In the genomic region with DNA sequence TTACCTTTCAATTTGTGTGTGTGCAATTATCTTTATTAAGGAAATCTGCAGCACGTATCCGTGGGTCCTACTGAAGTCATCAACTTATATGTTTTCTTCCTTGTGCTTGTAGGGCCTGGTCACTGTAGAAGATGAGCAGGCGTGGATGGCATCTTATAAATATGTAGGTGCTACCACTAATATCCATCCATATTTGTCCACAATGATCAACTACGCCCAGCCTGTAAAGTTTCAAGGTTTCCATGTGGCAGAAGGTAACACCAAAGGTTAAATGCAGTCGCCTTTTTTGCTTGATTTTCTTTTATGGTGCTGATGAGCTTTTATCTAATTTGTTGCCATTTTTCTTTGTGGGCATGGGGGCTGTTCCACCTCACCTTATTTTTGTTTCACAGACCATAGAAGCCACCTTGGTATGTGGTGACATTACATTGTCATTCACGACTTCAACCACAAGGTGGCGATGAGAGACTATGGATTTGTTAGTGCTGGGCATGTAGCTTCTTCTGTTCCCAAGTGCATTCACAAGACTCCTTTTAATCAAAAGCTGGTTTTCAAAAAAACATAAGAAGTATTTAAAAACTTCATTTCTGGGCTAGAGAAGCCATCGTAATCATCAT, we compare ENCODE assay signal across 1 cellular context.
TF ChIP-seq lines count a peak whose summit lies in the region.

No MANE protein-coding gene starts in this region.

TF ChIP-seq in K562, 482 proteins besides CTCF, POLR2A, EP300 and RAD21 (continued from another document):
- TF ChIP-seq, protein P1, sequence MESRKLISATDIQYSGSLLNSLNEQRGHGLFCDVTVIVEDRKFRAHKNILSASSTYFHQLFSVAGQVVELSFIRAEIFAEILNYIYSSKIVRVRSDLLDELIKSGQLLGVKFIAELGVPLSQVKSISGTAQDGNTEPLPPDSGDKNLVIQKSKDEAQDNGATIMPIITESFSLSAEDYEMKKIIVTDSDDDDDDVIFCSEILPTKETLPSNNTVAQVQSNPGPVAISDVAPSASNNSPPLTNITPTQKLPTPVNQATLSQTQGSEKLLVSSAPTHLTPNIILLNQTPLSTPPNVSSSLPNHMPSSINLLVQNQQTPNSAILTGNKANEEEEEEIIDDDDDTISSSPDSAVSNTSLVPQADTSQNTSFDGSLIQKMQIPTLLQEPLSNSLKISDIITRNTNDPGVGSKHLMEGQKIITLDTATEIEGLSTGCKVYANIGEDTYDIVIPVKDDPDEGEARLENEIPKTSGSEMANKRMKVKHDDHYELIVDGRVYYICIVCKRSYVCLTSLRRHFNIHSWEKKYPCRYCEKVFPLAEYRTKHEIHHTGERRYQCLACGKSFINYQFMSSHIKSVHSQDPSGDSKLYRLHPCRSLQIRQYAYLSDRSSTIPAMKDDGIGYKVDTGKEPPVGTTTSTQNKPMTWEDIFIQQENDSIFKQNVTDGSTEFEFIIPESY (CRISPR knock-in tag; IDR thresholded peaks at IDR 0.05), result no peak
- TF ChIP-seq, protein P2, sequence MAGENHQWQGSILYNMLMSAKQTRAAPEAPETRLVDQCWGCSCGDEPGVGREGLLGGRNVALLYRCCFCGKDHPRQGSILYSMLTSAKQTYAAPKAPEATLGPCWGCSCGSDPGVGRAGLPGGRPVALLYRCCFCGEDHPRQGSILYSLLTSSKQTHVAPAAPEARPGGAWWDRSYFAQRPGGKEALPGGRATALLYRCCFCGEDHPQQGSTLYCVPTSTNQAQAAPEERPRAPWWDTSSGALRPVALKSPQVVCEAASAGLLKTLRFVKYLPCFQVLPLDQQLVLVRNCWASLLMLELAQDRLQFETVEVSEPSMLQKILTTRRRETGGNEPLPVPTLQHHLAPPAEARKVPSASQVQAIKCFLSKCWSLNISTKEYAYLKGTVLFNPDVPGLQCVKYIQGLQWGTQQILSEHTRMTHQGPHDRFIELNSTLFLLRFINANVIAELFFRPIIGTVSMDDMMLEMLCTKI (IDR thresholded peaks at IDR 0.05; ENCODE audit: partially characterized antibody), result no peak
TF ChIP-seq in K562: peak in this region for 3.
